In the genomic region with DNA sequence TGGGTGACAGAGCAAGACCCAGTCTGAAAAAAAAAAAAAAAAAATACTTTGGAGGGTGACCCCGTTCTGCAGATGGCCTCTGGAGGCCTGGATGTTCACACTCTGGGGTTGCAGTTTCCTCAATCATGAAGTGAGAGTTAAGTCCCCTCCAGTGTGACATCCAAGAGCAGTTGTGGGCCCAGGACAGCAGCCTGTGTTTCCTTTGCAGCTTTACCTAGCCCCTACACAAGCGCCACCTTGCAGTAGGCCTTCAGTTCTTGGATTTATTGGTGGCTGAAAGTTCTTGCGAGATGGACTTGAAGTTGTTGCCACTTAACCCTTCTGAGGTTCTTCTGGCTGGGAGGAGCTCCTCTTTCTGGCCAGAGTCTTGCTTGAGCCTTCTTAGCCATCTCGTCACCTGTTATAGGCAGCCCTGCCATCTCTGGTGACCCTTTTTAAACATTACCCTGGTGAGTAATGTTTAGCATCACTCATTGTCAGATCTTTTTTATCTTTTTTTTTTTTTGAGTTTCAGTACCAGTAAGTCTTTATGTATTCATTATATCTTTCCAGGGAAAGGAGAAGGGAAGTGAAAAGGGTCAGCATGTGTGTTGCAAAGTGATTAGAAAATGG, we compare ENCODE assay signal across 27 cellular contexts. TPM values are rescaled to one million over a fixed set of nuclear protein-coding genes. Genes with fewer than 3 reads are reported as not detected.
"Had no signal": no experiment of that assay in that cellular context is flagged by ENCODE, and none has a peak within 500 bp of the region (broad histone marks: within the 10 kb centered on the region; RNA-seq: fewer than 3 reads in every experiment).

No MANE protein-coding gene starts in this region.

- H3K27me3 Mint-ChIP-seq: activated naive CD8-positive, alpha-beta T cell; naive thymus-derived CD8-positive, alpha-beta T cell; stimulated activated naive CD8-positive, alpha-beta T cell treated with anti-CD3 and anti-CD28 coated beads, Interleukin-15, Interleukin-2, amounts not matched to agents 100 ng/mL and 50 ng/mL, for 24 hours; T-cell had no signal

- DNase-seq: activated CD8-positive, alpha-beta memory T cell treated with anti-CD3 and anti-CD28 coated beads, Interleukin-2, amount 50 U/mL, for 48 hours; activated gamma-delta T cell treated with Interleukin-2 at 50 U/mL for 16 hours; brain microvascular endothelial cell; caudate nucleus; dermis blood vessel endothelial cell; effector CD8-positive, alpha-beta T cell; foreskin keratinocyte; kidney; left lung; naive thymus-derived CD8-positive, alpha-beta T cell; spleen; stimulated activated CD4-positive, alpha-beta T cell treated with anti-CD3 and anti-CD28 coated beads, Interleukin-4, amount 100 ng/mL, for 24 hours; substantia nigra; T-cell; T-helper 9 cell; thyroid gland had no signal

- H3K4me3 Mint-ChIP-seq: stimulated activated naive CD8-positive, alpha-beta T cell treated with anti-CD3 and anti-CD28 coated beads, Interleukin-15, Interleukin-2, amounts not matched to agents 100 ng/mL and 50 ng/mL, for 24 hours had no signal

- H3K4me1 ChIP-seq: foreskin keratinocyte, prostate gland had no signal

- H3K27me3 ChIP-seq: adrenal gland, ascending aorta, foreskin keratinocyte, right atrium auricular region, thyroid gland had no signal

- H3K9me3 Mint-ChIP-seq: activated T-helper 1 cell treated with anti-CD3 and anti-CD28 coated beads, Interleukin-12 subunit alpha, Interleukin-12 subunit beta, Interleukin-2, Interleukin-4 antibody, amounts not matched to agents 30 ng/mL and 10 ng/mL and 1 ng/mL, durations not matched to agents 14 hours and 24 hours and 36 hours; naive thymus-derived CD8-positive, alpha-beta T cell; stimulated activated naive CD8-positive, alpha-beta T cell treated with anti-CD3 and anti-CD28 coated beads, Interleukin-15, Interleukin-2, amounts not matched to agents 100 ng/mL and 50 ng/mL, for 24 hours; T-cell had no signal

- H3K9me3 ChIP-seq: adrenal gland, ascending aorta, left lung, prostate gland, right atrium auricular region, spleen, thyroid gland had no signal

- H3K4me3 ChIP-seq: adrenal gland, ascending aorta, left lung, lung, prostate gland, right atrium auricular region, spleen, thyroid gland had no signal

- H3K27ac Mint-ChIP-seq: activated T-helper 1 cell treated with anti-CD3 and anti-CD28 coated beads, Interleukin-12 subunit alpha, Interleukin-12 subunit beta, Interleukin-2, Interleukin-4 antibody, amounts not matched to agents 30 ng/mL and 10 ng/mL and 1 ng/mL, durations not matched to agents 14 hours and 24 hours and 36 hours; stimulated activated naive CD8-positive, alpha-beta T cell treated with anti-CD3 and anti-CD28 coated beads, Interleukin-15, Interleukin-2, amounts not matched to agents 100 ng/mL and 50 ng/mL, for 24 hours had no signal

- ATAC-seq: foreskin keratinocyte; left lung; naive thymus-derived CD8-positive, alpha-beta T cell; T-cell had no signal

- H3K27ac ChIP-seq: ascending aorta, brain microvascular endothelial cell, foreskin keratinocyte, prostate gland, right atrium auricular region, thyroid gland had no signal

- H3K36me3 ChIP-seq: ascending aorta, brain microvascular endothelial cell, prostate gland, right atrium auricular region, thyroid gland had no signal

RNA-seq across cellular contexts. Expression of a gene that starts 3.4 kb away (rescaled TPM):
- total RNA-seq: osteocyte had no signal

RNA-seq across cellular contexts. Expression of a gene that starts 3.6 kb away (rescaled TPM):
- total RNA-seq: osteocyte had no signal

RNA-seq across cellular contexts. Expression of a gene that starts 14.7 kb away (rescaled TPM):
- total RNA-seq: activated CD8-positive, alpha-beta memory T cell treated with anti-CD3 and anti-CD28 coated beads for 36 hours; activated T-helper 1 cell treated with anti-CD3 and anti-CD28 coated beads, Interleukin-12 subunit alpha, Interleukin-12 subunit beta, Interleukin-2, Interleukin-4 antibody, amounts not matched to agents 30 ng/mL and 10 ng/mL and 1 ng/mL, durations not matched to agents 14 hours and 24 hours and 36 hours; foreskin keratinocyte; glomerular endothelial cell; osteocyte had no signal
